ENCODE assay signal across 12 cellular contexts in the genomic region with DNA sequence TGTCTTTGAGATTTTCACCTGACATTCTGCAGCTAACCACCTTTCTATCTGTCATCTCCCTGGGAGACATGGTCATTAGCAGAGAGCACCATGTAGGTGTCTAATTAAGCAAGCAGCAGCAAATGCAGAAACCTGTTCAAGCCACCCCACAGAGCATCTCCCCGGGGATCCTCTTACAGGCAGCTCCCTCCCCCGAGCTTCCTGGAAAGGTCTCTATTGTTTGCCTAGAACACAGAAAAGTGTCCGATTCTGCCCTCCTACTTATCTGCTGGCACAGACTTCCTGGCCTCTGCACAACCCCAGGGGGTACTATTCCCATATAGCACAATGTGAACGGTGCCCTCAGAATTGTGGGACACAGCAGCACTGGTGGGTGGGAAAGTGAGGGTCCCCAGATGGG. TPM values are rescaled to one million over a fixed set of nuclear protein-coding genes. Genes with fewer than 3 reads are reported as not detected.
DNase-seq lines count a peak whose midpoint lies in the region; ATAC-seq and TF ChIP-seq lines count a peak whose summit lies in the region.
"Had no signal": no experiment of that assay in that cellular context is flagged by ENCODE, and none has a peak within 500 bp of the region (broad histone marks: within the 10 kb centered on the region; RNA-seq: fewer than 3 reads in every experiment).

No MANE protein-coding gene starts in this region.

- CTCF ChIA-PET in IMR-90 (lab: Yijun Ruan, JAX), result interaction anchor here (0.8 kb wide), 1 partner anchor 117 kb away, joined by 3 read pairs; no protein-coding TSS in a partner anchor
- CTCF ChIA-PET in activated CD4-positive, alpha-beta T cell treated with anti-CD3 and anti-CD28 coated beads for 36 hours (lab: Charles Lee), result interaction anchor here (0.8 to 2.4 kb wide), 3 partner anchors 10 to 274 kb away, joined by 4 to 9 read pairs (median 9); no protein-coding TSS in a partner anchor

- H3K4ac ChIP-seq in IMR-90 (ENCODE audit: low read depth, low read length), result no peak overlapping the region

- H3K27ac Mint-ChIP-seq in progenitor cell of endocrine pancreas, result peak overlapping the region; percentile 86
- H3K27ac Mint-ChIP-seq in activated CD4-positive, alpha-beta T cell treated with anti-CD3 and anti-CD28 coated beads for 36 hours, result no peak overlapping the region
- H3K27ac Mint-ChIP-seq in activated T-helper 17 cell treated with anti-CD3 and anti-CD28 coated beads, Interleukin-2, amount 50 U/mL, for 72 hours, result no peak overlapping the region
- H3K27ac Mint-ChIP-seq: nephron progenitor cell had no signal

- H3K4me1 ChIP-seq in IMR-90 (ENCODE audit: control insufficient read depth, insufficient read depth, low read length), result peaks cover under 1% of the 10 kb centered on the region

- no peak overlapping the region for H2BK5ac ChIP-seq in IMR-90 (ENCODE audit: low read depth, low read length, poor library complexity, severe bottlenecking)

- H3K4me2 ChIP-seq in IMR-90 (ENCODE audit: low read depth, low read length), result no peak overlapping the region

- no peak for TF ChIP-seq CTCF in IMR-90 (conservative IDR thresholded peaks at IDR 0.05; ENCODE audit: low read depth, low read length)
- no peak for TF ChIP-seq CTCF in VCaP (conservative IDR thresholded peaks at IDR 0.05)
- no peak for TF ChIP-seq CTCF in progenitor cell of endocrine pancreas (IDR thresholded peaks at IDR 0.05; ENCODE audit: unreplicated experiment)

- H3K9ac ChIP-seq in IMR-90 (ENCODE audit: low read depth, low read length), result no peak overlapping the region

- no peak overlapping the region for H3K4me3 ChIP-seq in IMR-90 (ENCODE audit: insufficient read depth, low read depth, low read length)

- no peak overlapping the region; the same call in 1 of the 2 replicates for H2AK5ac ChIP-seq in IMR-90 (ENCODE audit: low read depth, low read length)

- H3K18ac ChIP-seq in IMR-90 (ENCODE audit: low read depth, low read length), result no peak overlapping the region

- H3K23ac ChIP-seq in IMR-90 (ENCODE audit: low read depth, low read length), result no peak overlapping the region

- dilution Hi-C loops in IMR-90 (cut with HindIII; ENCODE audit: low sequenced_read_pairs, unreplicated experiment), result no loop called here

- no peak overlapping the region for H3K56ac ChIP-seq in IMR-90 (ENCODE audit: extremely low read depth, insufficient read depth, low read length)

- no peaks in the 10 kb centered on the region for H3K9me3 Mint-ChIP-seq in progenitor cell of endocrine pancreas (ENCODE audit: low read depth)
- H3K9me3 Mint-ChIP-seq in activated CD4-positive, alpha-beta T cell treated with anti-CD3 and anti-CD28 coated beads for 36 hours (ENCODE audit: low read depth), result no peaks in the 10 kb centered on the region
- H3K9me3 Mint-ChIP-seq in activated T-helper 17 cell treated with anti-CD3 and anti-CD28 coated beads, Interleukin-2, amount 50 U/mL, for 72 hours, result no peaks in the 10 kb centered on the region
- H3K9me3 Mint-ChIP-seq: nephron progenitor cell had no signal

- H3K27me3 ChIP-seq in IMR-90 (ENCODE audit: control insufficient read depth, insufficient read depth, low read length), result no peaks in the 10 kb centered on the region

- 0 out of 2 replicates have a peak overlapping the region, but pooled peaks have one; percentile 19 for H3K14ac ChIP-seq in IMR-90 (replicated peaks; ENCODE audit: low read depth, low read length)

- 0 out of 3 replicates have a peak overlapping the region, but pooled peaks have one; percentile 40 for H2BK15ac ChIP-seq in IMR-90 (ENCODE audit: low read depth, low read length)

- H3K9me3 ChIP-seq in IMR-90 (ENCODE audit: control insufficient read depth, insufficient read depth, low read length), result no peaks in the 10 kb centered on the region

- H4K5ac ChIP-seq in IMR-90 (ENCODE audit: low read depth, low read length), result no peak overlapping the region

- 92% methylated on average over 2 of the region's 4 CpGs; no CpG with 5 or more reads in 1 of the 2 experiments for WGBS in IMR-90 (ENCODE audit: extremely low coverage in 2 of 2, insufficient read length in 1 of 2), 2 experiments

- peak overlapping the region; percentile 71 for H3K4me3 Mint-ChIP-seq in progenitor cell of endocrine pancreas (ENCODE audit: low read depth)
- H3K4me3 Mint-ChIP-seq in activated CD4-positive, alpha-beta T cell treated with anti-CD3 and anti-CD28 coated beads for 36 hours, result no peak overlapping the region
- H3K4me3 Mint-ChIP-seq in activated T-helper 17 cell treated with anti-CD3 and anti-CD28 coated beads, Interleukin-2, amount 50 U/mL, for 72 hours, result no peak overlapping the region
- H3K4me3 Mint-ChIP-seq: nephron progenitor cell had no signal

- no peaks in the 10 kb centered on the region for H3K27me3 Mint-ChIP-seq in progenitor cell of endocrine pancreas
- peaks cover 3% of the 10 kb centered on the region for H3K27me3 Mint-ChIP-seq in activated CD4-positive, alpha-beta T cell treated with anti-CD3 and anti-CD28 coated beads for 36 hours
- peaks cover 12% of the 10 kb centered on the region for H3K27me3 Mint-ChIP-seq in activated T-helper 17 cell treated with anti-CD3 and anti-CD28 coated beads, Interleukin-2, amount 50 U/mL, for 72 hours

- H3K79me1 ChIP-seq in IMR-90 (ENCODE audit: low read depth in 1 of 2, low read length in 2 of 2), result no peaks in the 10 kb centered on the region

- no peak for DNase-seq in IMR-90
- DNase-seq in NCI-H2081 treated with DMSO at 0.1 percent for 48 hours (lab: John Stamatoyannopoulos, UW), result peak; percentile 42
- no peak for DNase-seq in progenitor cell of endocrine pancreas (ENCODE audit: low spot score, unreplicated experiment)
- no peak for DNase-seq in kidney tubule cell (ENCODE audit: low spot score)
- no peak for DNase-seq in activated CD4-positive, alpha-beta T cell treated with anti-CD3 and anti-CD28 coated beads for 36 hours
- DNase-seq: cortex of kidney, left cardiac atrium, nephron progenitor cell had no signal

- TF ChIP-seq RAD21 in IMR-90 (IDR thresholded peaks at IDR 0.05; ENCODE audit: low read length), result no peak

- H2BK20ac ChIP-seq in IMR-90 (ENCODE audit: low read depth, low read length), result no peak overlapping the region

- H2AK9ac ChIP-seq in IMR-90 (replicated peaks; ENCODE audit: low read depth, low read length, poor library complexity), result no peak overlapping the region

- in situ Hi-C loops in IMR-90 (cut with MboI; ENCODE audit: low sequenced_read_pairs), result no loop called here

- H4K91ac ChIP-seq in IMR-90 (ENCODE audit: insufficient read depth, low read depth, low read length), result no peak overlapping the region

- no peaks in the 10 kb centered on the region for H3K36me3 Mint-ChIP-seq in progenitor cell of endocrine pancreas (ENCODE audit: insufficient read depth)
- H3K36me3 Mint-ChIP-seq in activated CD4-positive, alpha-beta T cell treated with anti-CD3 and anti-CD28 coated beads for 36 hours (ENCODE audit: low read depth), result no peaks in the 10 kb centered on the region
- H3K36me3 Mint-ChIP-seq in activated T-helper 17 cell treated with anti-CD3 and anti-CD28 coated beads, Interleukin-2, amount 50 U/mL, for 72 hours (ENCODE audit: low read depth), result no peaks in the 10 kb centered on the region

- peak overlapping the region; percentile 22; the same call in 1 of the 2 replicates for H2BK120ac ChIP-seq in IMR-90 (ENCODE audit: low read depth, low read length)

- TF ChIP-seq POLR2A in IMR-90 (IDR thresholded peaks at IDR 0.05; ENCODE audit: low read depth, low read length), result no peak

- H4K20me1 ChIP-seq in IMR-90 (ENCODE audit: insufficient read depth, low read length), result no peaks in the 10 kb centered on the region

- intact Hi-C loops in IMR-90 (cut with micrococcal nuclease), result no loop called here
- intact Hi-C loops in activated CD4-positive, alpha-beta T cell treated with anti-CD3 and anti-CD28 coated beads for 36 hours (cut with DNase I, micrococcal nuclease), result no loop called here

- POLR2A ChIA-PET in IMR-90 (lab: Charles Lee; ENCODE audit: unreplicated experiment), result no interaction called here
- POLR2A ChIA-PET in activated CD4-positive, alpha-beta T cell treated with anti-CD3 and anti-CD28 coated beads for 36 hours (lab: Charles Lee), result no interaction called here

- H3K36me3 ChIP-seq in IMR-90 (ENCODE audit: control insufficient read depth, insufficient read depth, low read length), result no peaks in the 10 kb centered on the region

- peaks cover 15% of the 10 kb centered on the region for H3K4me1 Mint-ChIP-seq in progenitor cell of endocrine pancreas (ENCODE audit: low read depth)
- H3K4me1 Mint-ChIP-seq in activated CD4-positive, alpha-beta T cell treated with anti-CD3 and anti-CD28 coated beads for 36 hours, result no peaks in the 10 kb centered on the region
- no peaks in the 10 kb centered on the region for H3K4me1 Mint-ChIP-seq in activated T-helper 17 cell treated with anti-CD3 and anti-CD28 coated beads, Interleukin-2, amount 50 U/mL, for 72 hours

- no TSS peak for BruUV-seq in IMR-90 (replicated peaks; lab: Mats Ljungman, UMichigan)

- H3K27ac ChIP-seq in IMR-90 (ENCODE audit: insufficient read depth, low read length), result no peak overlapping the region
- H3K27ac ChIP-seq in VCaP, result peak overlapping the region; percentile 67
- H3K27ac ChIP-seq: HL-60 had no signal

- H3K9me1 ChIP-seq in IMR-90 (ENCODE audit: insufficient read depth, low read length), result peaks cover 5% of the 10 kb centered on the region

- H2AFZ ChIP-seq in IMR-90 (replicated peaks; ENCODE audit: low read length, poor library complexity), result no peak overlapping the region

- H4K8ac ChIP-seq in IMR-90 (ENCODE audit: low read depth in 2 of 2, low read length in 2 of 2), result no peak overlapping the region

- ATAC-seq in IMR-90 (ENCODE audit: low read depth), result no peak
- ATAC-seq in activated CD4-positive, alpha-beta T cell treated with anti-CD3 and anti-CD28 coated beads for 36 hours, result no peak
- no peak for ATAC-seq in activated T-helper 17 cell treated with anti-CD3 and anti-CD28 coated beads, Interleukin-2, amount 50 U/mL, for 72 hours (replicated peaks)
- ATAC-seq: left cardiac atrium, PC-3 had no signal

TF ChIP-seq in IMR-90, 13 proteins besides CTCF, POLR2A, EP300 and RAD21 (continues in another document):
- TF ChIP-seq RCOR1 (IDR thresholded peaks at IDR 0.05; ENCODE audit: insufficient replicate concordance, low read length), result no peak
- no peak for TF ChIP-seq USF2 (IDR thresholded peaks at IDR 0.05; ENCODE audit: low read depth, low read length)

RNA-seq across cellular contexts. Expression of gene PLEKHA6, which starts 46.1 kb away (rescaled TPM):
- total RNA-seq in IMR-90 (2012; rRNA removed) (5.0 and 8.2 TPM in 2 replicates), progenitor cell of endocrine pancreas (66.9 and 71.5 TPM in 2 replicates)
- polyA plus RNA-seq in IMR-90 (2012; rRNA removed), result 19.9 and 20.6 TPM in 2 replicates
- polyA plus RNA-seq in IMR-90 (2012; cell fraction: cytosol; rRNA removed), result 10.7 and 13.6 TPM in 2 replicates
- polyA plus RNA-seq in IMR-90 (2012; cell fraction: nucleus; rRNA removed; ENCODE audit: low replicate concordance), result 59.8 and 70.3 TPM in 2 replicates
- total RNA-seq in activated CD4-positive, alpha-beta T cell treated with anti-CD3 and anti-CD28 coated beads for 36 hours, result under 1 TPM; 0.86 to 0.87 TPM
- 1 to 10 TPM in 1 of 2 donors, under 1 TPM in 1; 0.37 to 1.3 TPM for total RNA-seq in activated T-helper 17 cell treated with anti-CD3 and anti-CD28 coated beads, Interleukin-2, amount 50 U/mL, for 72 hours
